ENCODE assay signal across 1 cellular context in genomic region chr3:134344560-134344959, GRCh38.
TF ChIP-seq lines count a peak whose summit lies in the region.

No MANE protein-coding gene starts in this region.

TF ChIP-seq in IMR-90, 13 proteins besides CTCF, POLR2A, EP300 and RAD21 (continued from another document):
- TF ChIP-seq RCOR1 (IDR thresholded peaks at IDR 0.05; ENCODE audit: insufficient replicate concordance, low read length) (no peak), MAFK (IDR thresholded peaks at IDR 0.05; ENCODE audit: low read depth, low read length) (no peak), CEBPB (IDR thresholded peaks at IDR 0.05; ENCODE audit: low read depth, low read length) (no peak), NFE2L2 (IDR thresholded peaks at IDR 0.05; ENCODE audit: low read depth, low read length) (no peak), ELK1 (IDR thresholded peaks at IDR 0.05; ENCODE audit: borderline replicate concordance, low read depth, low read length) (no peak)
